30 cellular contexts compared by ENCODE assay signal in the genomic region with DNA sequence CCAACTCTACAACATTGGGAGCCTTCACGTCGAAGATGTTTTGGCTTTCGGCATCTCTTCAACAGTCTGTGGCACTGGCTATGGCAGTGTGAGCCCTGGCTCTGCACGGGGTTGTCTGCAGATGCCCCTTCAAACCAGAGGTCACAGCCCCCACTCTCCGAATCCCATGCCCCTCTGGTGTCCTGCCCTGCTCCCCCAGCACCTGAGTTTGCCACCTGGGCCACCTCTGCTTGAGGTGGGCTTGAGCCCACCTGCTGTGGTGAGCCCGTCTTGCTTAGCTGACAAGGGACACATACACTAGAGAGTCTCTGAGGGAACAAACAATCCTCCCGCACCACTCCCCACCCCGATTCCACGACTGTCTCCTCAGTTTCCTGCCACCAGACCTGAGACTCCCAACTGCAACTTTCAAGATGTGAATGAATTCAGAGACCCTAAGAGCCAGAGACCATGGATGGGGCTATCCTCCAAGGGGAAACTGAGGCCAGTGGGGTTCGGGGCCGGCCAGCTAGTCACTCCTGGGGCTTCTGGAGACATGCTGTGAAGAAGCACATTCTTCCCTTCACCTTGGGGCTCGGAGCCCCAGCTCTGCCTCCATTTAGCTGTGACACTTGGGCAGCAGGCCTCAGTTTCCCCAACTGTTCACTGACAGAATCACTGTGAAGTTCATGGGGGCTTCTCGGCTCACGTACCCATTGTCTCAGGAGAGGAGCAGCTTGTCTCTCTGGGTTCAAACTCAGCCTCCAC. TPM values are rescaled to one million over a fixed set of nuclear protein-coding genes. Genes with fewer than 3 reads are reported as not detected.
DNase-seq lines count a peak whose midpoint lies in the region; ATAC-seq, FAIRE-seq and TF ChIP-seq lines count a peak whose summit lies in the region.
"Had no signal": no experiment of that assay in that cellular context is flagged by ENCODE, and none has a peak within 500 bp of the region (broad histone marks: within the 10 kb centered on the region; RNA-seq: fewer than 3 reads in every experiment).

No MANE protein-coding gene starts in this region.

- H3K4me1 Mint-ChIP-seq in activated T-helper 2 cell treated with anti-CD3 and anti-CD28 coated beads, Interferon-gamma antibody, Interleukin-2, Interleukin-4, amounts not matched to agents 10 μg/mL and 5 μg/mL and 100 μg/mL, durations not matched to agents 14 hours and 24 hours and 36 hours (ENCODE audit: low read depth): peaks cover 10% of the 10 kb centered on the region

- peaks cover 18% of the 10 kb centered on the region for H3K27me3 Mint-ChIP-seq in activated T-helper 2 cell treated with anti-CD3 and anti-CD28 coated beads, Interferon-gamma antibody, Interleukin-2, Interleukin-4, amounts not matched to agents 10 μg/mL and 5 μg/mL and 100 μg/mL, durations not matched to agents 14 hours and 24 hours and 36 hours (ENCODE audit: low read depth)

- no peaks in the 10 kb centered on the region for H3K9me3 ChIP-seq in HepG2 (ENCODE audit: low read length)
- H3K9me3 ChIP-seq in right lobe of liver: no peaks in the 10 kb centered on the region
- H3K9me3 ChIP-seq in lower lobe of right lung: no peaks in the 10 kb centered on the region
- H3K9me3 ChIP-seq in esophagus muscularis mucosa: no peaks in the 10 kb centered on the region
- H3K9me3 ChIP-seq: colonic mucosa, HAP-1, MG63, ovary, spleen had no signal

- H3K27me3 ChIP-seq in HepG2 (ENCODE audit: control insufficient read depth in 1 of 2, insufficient read depth in 2 of 2, low read length in 2 of 2) (peaks cover 2 to 17% of the 10 kb centered on the region in 2 experiments; a peak in 4 of 5 replicates), right lobe of liver (no peaks in the 10 kb centered on the region), lower lobe of right lung (ENCODE audit: low read depth) (no peaks in the 10 kb centered on the region), esophagus muscularis mucosa (no peaks in the 10 kb centered on the region)
- H3K27me3 ChIP-seq: colonic mucosa, MG63, ovary, spleen had no signal

- no peak overlapping the region for H3K27ac Mint-ChIP-seq in activated T-helper 2 cell treated with anti-CD3 and anti-CD28 coated beads, Interferon-gamma antibody, Interleukin-2, Interleukin-4, amounts not matched to agents 10 μg/mL and 5 μg/mL and 100 μg/mL, durations not matched to agents 14 hours and 24 hours and 36 hours
- H3K27ac Mint-ChIP-seq: activated CD8-positive, alpha-beta T cell treated with anti-CD3 and anti-CD28 coated beads, Interleukin-2, amount 10 ng/mL, durations not matched to agents 7 days and 5 days; endodermal cell had no signal

- 59% methylated on average over 13 of the region's 14 CpGs for WGBS in HepG2 (ENCODE audit: low lambda C conversion rate)
- WGBS in right lobe of liver (ENCODE audit: insufficient coverage, low coverage, low lambda C conversion rate, missing lambda C conversion rate): 78% methylated on average over 4 of the region's 14 CpGs
- 80% methylated on average over 13 of the region's 14 CpGs for WGBS in esophagus muscularis mucosa

- in situ Hi-C loops in HepG2 (cut with HindIII; ENCODE audit: extremely low pct_ligation_motif_present, low pct_unique_long_range_greater_than_20kb): no loop called here

- no peaks in the 10 kb centered on the region for H3K9me3 Mint-ChIP-seq in activated T-helper 2 cell treated with anti-CD3 and anti-CD28 coated beads, Interferon-gamma antibody, Interleukin-2, Interleukin-4, amounts not matched to agents 10 μg/mL and 5 μg/mL and 100 μg/mL, durations not matched to agents 14 hours and 24 hours and 36 hours
- H3K9me3 Mint-ChIP-seq: endodermal cell, mesothelial cell of epicardium, naive B cell had no signal

- DNase-seq in HepG2 (ENCODE audit: low spot score) (no peak), right lobe of liver (no peak), lower lobe of right lung (peak; percentile 15), esophagus muscularis mucosa (ENCODE audit: extremely low spot score) (no peak), RWPE1 (ENCODE audit: low spot score) (no peak), Ammon's horn (ENCODE audit: low spot score) (no peak)
- DNase-seq in activated T-helper 2 cell treated with anti-CD3 and anti-CD28 coated beads, Interferon-gamma antibody, Interleukin-2, Interleukin-4, amounts not matched to agents 10 μg/mL and 5 μg/mL and 100 μg/mL, durations not matched to agents 14 hours and 24 hours and 36 hours (ENCODE audit: low spot score): no peak
- DNase-seq: ACHN; activated CD4-positive, alpha-beta T cell treated with anti-CD3 and anti-CD28 coated beads for 1 hour; activated CD8-positive, alpha-beta T cell treated with anti-CD3 and anti-CD28 coated beads, Interleukin-2, amount 10 ng/mL, durations not matched to agents 7 days and 5 days; C1 segment of cervical spinal cord; colonic mucosa; endodermal cell; hippocampal formation; KBM-7; MG63; naive B cell; NCI-H2029 treated with DMSO at 0.1 percent for 48 hours; NCI-H345; NCI-H748 treated with DMSO at 0.1 percent for 48 hours; ovary; retina; spleen; stimulated activated CD4-positive, alpha-beta T cell treated with anti-CD3 and anti-CD28 coated beads, Interleukin-2, amount 100 ng/mL, for 48 hours; trophoblast cell had no signal

- H3K4me2 ChIP-seq in HepG2 (ENCODE audit: low read depth, low read length): no peak overlapping the region

- H3K36me3 ChIP-seq in HepG2 (replicated peaks in 1 of 2; ENCODE audit: control insufficient read depth in 1 of 2, insufficient read depth in 2 of 2, low read length in 2 of 2) (no peaks in the 10 kb centered on the region), right lobe of liver (no peaks in the 10 kb centered on the region), lower lobe of right lung (no peaks in the 10 kb centered on the region), esophagus muscularis mucosa (no peaks in the 10 kb centered on the region)
- H3K36me3 ChIP-seq: colonic mucosa, HAP-1, MG63, ovary, spleen had no signal

- H3K79me2 ChIP-seq in HepG2 (ENCODE audit: insufficient read depth, low read length): no peaks in the 10 kb centered on the region

- intact Hi-C loops in HepG2 (cut with micrococcal nuclease; ENCODE audit: unreplicated experiment): loop anchor here (10.0 kb wide), 1 partner anchor 561 kb away; a partner anchor contains a TSS
- intact Hi-C loops in right lobe of liver (cut with DNase I): loop anchor here in 1 of 2 donors (5.0 kb wide), 1 partner anchor 869 kb away; no protein-coding TSS in a partner anchor
- intact Hi-C loops in activated T-helper 2 cell treated with anti-CD3 and anti-CD28 coated beads, Interferon-gamma antibody, Interleukin-2, Interleukin-4, amounts not matched to agents 10 μg/mL and 5 μg/mL and 100 μg/mL, durations not matched to agents 14 hours and 24 hours and 36 hours (cut with micrococcal nuclease): loop anchor here (2.0 to 10.0 kb wide), 5 partner anchors 89 to 867 kb away; a partner anchor contains a TSS
- intact Hi-C loops in lower lobe of right lung (cut with DNase I): no loop called here
- intact Hi-C loops in esophagus muscularis mucosa (cut with DNase I): loop anchor here (5.0 to 10.0 kb wide), 3 partner anchors 561 to 869 kb away; a partner anchor contains a TSS

- H3K4me3 ChIP-seq in HepG2 (replicated peaks in 1 of 3; ENCODE audit: insufficient read depth in 1 of 3, low read depth in 2 of 3, low read length in 3 of 3) (no peak overlapping the region), right lobe of liver (no peak overlapping the region), lower lobe of right lung (no peak overlapping the region), esophagus muscularis mucosa (no peak overlapping the region)
- H3K4me3 ChIP-seq: colonic mucosa, HAP-1, MG63, ovary, spleen had no signal

- no peak for TF ChIP-seq RAD21 in HepG2 (CRISPR knock-in tag; IDR thresholded peaks at IDR 0.05)

- BruUV-seq in HepG2 (replicated peaks; lab: Mats Ljungman, UMichigan): no TSS peak

- TF ChIP-seq CTCF in HepG2 (CRISPR knock-in tag; IDR thresholded peaks at IDR 0.05): no peak
- no peak for TF ChIP-seq CTCF in right lobe of liver (IDR thresholded peaks at IDR 0.05)
- no peak for TF ChIP-seq CTCF in lower lobe of right lung (IDR thresholded peaks at IDR 0.05)
- no peak for TF ChIP-seq CTCF in esophagus muscularis mucosa (IDR thresholded peaks at IDR 0.05)
- no peak for TF ChIP-seq CTCF in RWPE1 (conservative IDR thresholded peaks at IDR 0.05; ENCODE audit: low read depth)

- ATAC-seq in HepG2 (no peak), right lobe of liver (no peak), lower lobe of right lung (no peak), HG03175 (IDR thresholded peaks at IDR 0.05; ENCODE audit: unreplicated experiment) (no peak)
- ATAC-seq: activated CD8-positive, alpha-beta T cell treated with anti-CD3 and anti-CD28 coated beads, Interleukin-2, amount 10 ng/mL, durations not matched to agents 7 days and 5 days had no signal

- H2AFZ ChIP-seq in HepG2 (ENCODE audit: low read length): no peak overlapping the region

- H3K27ac ChIP-seq in HepG2 (ENCODE audit: extremely low read length, insufficient read depth, low read length) (no peak overlapping the region), right lobe of liver (no peak overlapping the region), lower lobe of right lung (no peak overlapping the region), esophagus muscularis mucosa (replicated peaks in 1 of 4) (no peak overlapping the region), RWPE1 (no peak overlapping the region)
- H3K27ac ChIP-seq: colonic mucosa had no signal

- peak overlapping the region; percentile 21 for H3K4me3 Mint-ChIP-seq in activated T-helper 2 cell treated with anti-CD3 and anti-CD28 coated beads, Interferon-gamma antibody, Interleukin-2, Interleukin-4, amounts not matched to agents 10 μg/mL and 5 μg/mL and 100 μg/mL, durations not matched to agents 14 hours and 24 hours and 36 hours (ENCODE audit: low read depth)
- H3K4me3 Mint-ChIP-seq: activated CD8-positive, alpha-beta T cell treated with anti-CD3 and anti-CD28 coated beads, Interleukin-2, amount 10 ng/mL, durations not matched to agents 7 days and 5 days had no signal

- H3K36me3 Mint-ChIP-seq in activated T-helper 2 cell treated with anti-CD3 and anti-CD28 coated beads, Interferon-gamma antibody, Interleukin-2, Interleukin-4, amounts not matched to agents 10 μg/mL and 5 μg/mL and 100 μg/mL, durations not matched to agents 14 hours and 24 hours and 36 hours (ENCODE audit: low read depth): no peaks in the 10 kb centered on the region
- H3K36me3 Mint-ChIP-seq: mesothelial cell of epicardium, naive B cell had no signal

- H4K20me1 ChIP-seq in HepG2 (ENCODE audit: insufficient read depth, low read length): no peaks in the 10 kb centered on the region

- CTCF ChIA-PET in HepG2 (lab: Yijun Ruan, JAX; ENCODE audit: low intra/inter-chr PET ratio, low total read pairs): no interaction called here
- CTCF ChIA-PET in RWPE1 (lab: Yijun Ruan, JAX): interaction anchor here (0.6 to 1.4 kb wide), 4 partner anchors 52 to 910 kb away, joined by 3 to 4 read pairs (median 3); no protein-coding TSS in a partner anchor

- H3K9ac ChIP-seq in HepG2 (ENCODE audit: insufficient read depth, low read depth, low read length): no peak overlapping the region

- POLR2A ChIA-PET in HepG2 (lab: Yijun Ruan, JAX) (no interaction called here), RWPE1 (lab: Yijun Ruan, JAX; ENCODE audit: low non-redundant PET) (no interaction called here)

- peaks cover 52% of the 10 kb centered on the region for H3K4me1 ChIP-seq in HepG2 (ENCODE audit: insufficient read depth, low read length)
- H3K4me1 ChIP-seq in right lobe of liver: peaks cover 0 to 52% (median 18%) of the 10 kb centered on the region in 4 donors
- peaks cover 21% of the 10 kb centered on the region for H3K4me1 ChIP-seq in lower lobe of right lung
- peaks cover 18 to 33% (median 23%) of the 10 kb centered on the region in 4 donors for H3K4me1 ChIP-seq in esophagus muscularis mucosa

- TF ChIP-seq POLR2A in HepG2 (IDR thresholded peaks at IDR 0.05; ENCODE audit: insufficient read depth in 1 of 2, low read depth in 2 of 2, low read length in 2 of 2) (no peak), right lobe of liver (IDR thresholded peaks at IDR 0.05) (no peak), esophagus muscularis mucosa (IDR thresholded peaks at IDR 0.05; ENCODE audit: low read depth) (no peak)

- no peak for FAIRE-seq in HepG2 (lab: Jason Lieb, UNC)
- FAIRE-seq: frontal cortex, RCC 7860 had no signal

- TF ChIP-seq EP300 in HepG2 (IDR thresholded peaks at IDR 0.05; ENCODE audit: low read depth in 2 of 2, low read length in 2 of 2) (no peak), HepG2 (CRISPR knock-in tag; IDR thresholded peaks at IDR 0.05; ENCODE audit: borderline replicate concordance) (no peak), esophagus muscularis mucosa (IDR thresholded peaks at IDR 0.05) (no peak)

RNA-seq across cellular contexts. Expression of a gene that starts 44.6 kb away (rescaled TPM):
- 16.0 and 25.8 TPM in 2 replicates for total RNA-seq in HepG2 (2016; rRNA removed; fragmentation: Illumina TruSeq; extraction: Trizol)
- total RNA-seq in HepG2 (2016; cell fraction: cytosol; rRNA removed; fragmentation: Illumina TruSeq; extraction: Trizol; ENCODE audit: low read depth): 5.2 and 7.7 TPM in 2 replicates
- total RNA-seq in HepG2 (2016; cell fraction: insoluble cytoplasmic fraction; rRNA removed; fragmentation: Illumina TruSeq; extraction: Trizol): 18.1 and 26.7 TPM in 2 replicates
- total RNA-seq in HepG2 (2016; cell fraction: membrane; rRNA removed; fragmentation: Illumina TruSeq; extraction: Trizol): 14.2 and 15.9 TPM in 2 replicates
- 19.5 and 20.8 TPM in 2 replicates for total RNA-seq in HepG2 (2016; cell fraction: nucleus; rRNA removed; fragmentation: Illumina TruSeq; extraction: Trizol)
- 25.4 and 35.4 TPM in 2 replicates for polyA plus RNA-seq in HepG2 (2011; rRNA removed)
- polyA plus RNA-seq in HepG2 (2011; cell fraction: cytosol; rRNA removed): 20.8 and 29.8 TPM in 2 replicates
- polyA plus RNA-seq in HepG2 (2011; cell fraction: nucleus; rRNA removed): 39.0 and 41.7 TPM in 2 replicates
- 13.0 and 16.0 TPM in 2 replicates for polyA plus RNA-seq in HepG2 (2012)
- 5.6 and 6.4 TPM in 2 replicates for polyA plus RNA-seq in HepG2 (2016; cell fraction: cytosol; fragmentation: Illumina TruSeq; extraction: Trizol; ENCODE audit: low read depth)
- polyA plus RNA-seq in HepG2 (2016; cell fraction: insoluble cytoplasmic fraction; fragmentation: Illumina TruSeq; extraction: Trizol; ENCODE audit: low read depth): 14.3 TPM in 2 replicates
- polyA plus RNA-seq in HepG2 (2016; cell fraction: membrane; fragmentation: Illumina TruSeq; extraction: Trizol; ENCODE audit: low read depth): 9.6 and 10.9 TPM in 2 replicates
- polyA plus RNA-seq in HepG2 (2016; cell fraction: nucleus; fragmentation: Illumina TruSeq; extraction: Trizol; ENCODE audit: insufficient read depth, low read depth): 34.7 and 36.4 TPM in 2 replicates
- 60.4 and 130 TPM in 2 replicates for polyA minus RNA-seq in HepG2 (2011; rRNA and poly(A)+ RNA removed; ENCODE audit: low replicate concordance)
- 12.0 and 12.9 TPM in 2 replicates for polyA minus RNA-seq in HepG2 (2011; cell fraction: cytosol; rRNA and poly(A)+ RNA removed)
- 12.6 and 20.5 TPM in 2 replicates for polyA minus RNA-seq in HepG2 (2011; cell fraction: nucleus; rRNA and poly(A)+ RNA removed)
- total RNA-seq in right lobe of liver: 10 to 100 TPM; 13.9 to 25.9 (median 23.3) TPM
- total RNA-seq in activated T-helper 2 cell treated with anti-CD3 and anti-CD28 coated beads, Interferon-gamma antibody, Interleukin-2, Interleukin-4, amounts not matched to agents 10 μg/mL and 5 μg/mL and 100 μg/mL, durations not matched to agents 14 hours and 24 hours and 36 hours: 36.0 and 37.1 TPM in 2 replicates
- total RNA-seq in lower lobe of right lung: 38.8 TPM
- total RNA-seq in esophagus muscularis mucosa: 10 to 100 TPM; 19.9 to 43.1 (median 33.1) TPM

RNA-seq across cellular contexts. Expression of a gene that starts 52.3 kb away (rescaled TPM):
- total RNA-seq in HepG2 (2016; rRNA removed; fragmentation: Illumina TruSeq; extraction: Trizol) (133 and 134 TPM in 2 replicates), right lobe of liver (10 to 100 TPM in 2 of 6 experiments, 1 to 10 TPM in 4; 1.6 to 25.3 (median 3.2) TPM), lower lobe of right lung (6.1 TPM), esophagus muscularis mucosa (1 to 10 TPM; 1.2 to 6.4 (median 3.1) TPM)
- 22.3 and 24.9 TPM in 2 replicates for total RNA-seq in HepG2 (2016; cell fraction: cytosol; rRNA removed; fragmentation: Illumina TruSeq; extraction: Trizol; ENCODE audit: low read depth)
- 115 and 130 TPM in 2 replicates for total RNA-seq in HepG2 (2016; cell fraction: insoluble cytoplasmic fraction; rRNA removed; fragmentation: Illumina TruSeq; extraction: Trizol)
- total RNA-seq in HepG2 (2016; cell fraction: membrane; rRNA removed; fragmentation: Illumina TruSeq; extraction: Trizol): 33.8 and 39.4 TPM in 2 replicates
- total RNA-seq in HepG2 (2016; cell fraction: nucleus; rRNA removed; fragmentation: Illumina TruSeq; extraction: Trizol): 68.8 and 75.2 TPM in 2 replicates
- polyA plus RNA-seq in HepG2 (2011; rRNA removed): 34.3 and 43.5 TPM in 2 replicates
- polyA plus RNA-seq in HepG2 (2011; cell fraction: cytosol; rRNA removed): 28.9 and 46.8 TPM in 2 replicates
- 34.6 and 57.1 TPM in 2 replicates for polyA plus RNA-seq in HepG2 (2011; cell fraction: nucleus; rRNA removed)
- 19.7 and 32.1 TPM in 2 replicates for polyA plus RNA-seq in HepG2 (2012)
- 7.2 and 8.0 TPM in 2 replicates for polyA plus RNA-seq in HepG2 (2016; cell fraction: cytosol; fragmentation: Illumina TruSeq; extraction: Trizol; ENCODE audit: low read depth)
- polyA plus RNA-seq in HepG2 (2016; cell fraction: insoluble cytoplasmic fraction; fragmentation: Illumina TruSeq; extraction: Trizol; ENCODE audit: low read depth): 74.7 and 93.0 TPM in 2 replicates
- polyA plus RNA-seq in HepG2 (2016; cell fraction: membrane; fragmentation: Illumina TruSeq; extraction: Trizol; ENCODE audit: low read depth): 14.0 and 16.6 TPM in 2 replicates
- polyA plus RNA-seq in HepG2 (2016; cell fraction: nucleus; fragmentation: Illumina TruSeq; extraction: Trizol; ENCODE audit: insufficient read depth, low read depth): 65.8 and 73.2 TPM in 2 replicates
- polyA minus RNA-seq in HepG2 (2011; rRNA and poly(A)+ RNA removed; ENCODE audit: low replicate concordance): 166 and 435 TPM in 2 replicates
- polyA minus RNA-seq in HepG2 (2011; cell fraction: cytosol; rRNA and poly(A)+ RNA removed): 38.0 and 60.1 TPM in 2 replicates
- polyA minus RNA-seq in HepG2 (2011; cell fraction: nucleus; rRNA and poly(A)+ RNA removed): 20.4 and 28.2 TPM in 2 replicates
- total RNA-seq in activated T-helper 2 cell treated with anti-CD3 and anti-CD28 coated beads, Interferon-gamma antibody, Interleukin-2, Interleukin-4, amounts not matched to agents 10 μg/mL and 5 μg/mL and 100 μg/mL, durations not matched to agents 14 hours and 24 hours and 36 hours: 196 and 215 TPM in 2 replicates
